In the genomic region with DNA sequence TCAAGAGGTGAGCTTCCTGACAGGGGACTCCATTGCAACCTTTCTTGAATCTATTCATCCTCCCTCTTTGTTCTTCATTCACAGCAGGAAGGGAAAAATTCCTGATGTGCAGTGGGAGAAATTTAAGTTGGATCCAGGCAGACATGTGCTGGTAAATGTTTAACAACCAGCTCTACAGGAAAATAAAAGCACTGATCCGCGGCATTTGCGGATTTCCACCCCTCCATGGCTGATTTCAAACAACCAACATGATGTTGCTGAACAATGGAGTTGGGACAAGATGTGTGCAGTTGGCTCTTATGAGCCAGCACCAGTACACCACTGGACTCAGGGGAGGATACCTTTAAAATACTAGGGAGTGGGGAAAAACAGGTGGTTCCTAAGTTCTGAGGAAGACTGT, we compare ENCODE assay signal across 21 cellular contexts. TPM values are rescaled to one million over a fixed set of nuclear protein-coding genes. Genes with fewer than 3 reads are reported as not detected.
DNase-seq lines count a peak whose midpoint lies in the region; TF ChIP-seq lines count a peak whose summit lies in the region.
"Had no signal": no experiment of that assay in that cellular context is flagged by ENCODE, and none has a peak within 500 bp of the region (broad histone marks: within the 10 kb centered on the region; RNA-seq: fewer than 3 reads in every experiment).

No MANE protein-coding gene starts in this region.

- no CpG with 5 or more reads among the region's 3 CpGs for WGBS in mesendoderm (ENCODE audit: extremely low coverage, insufficient coverage, low lambda C conversion rate)

- TF ChIP-seq RAD21 in Ishikawa (IDR thresholded peaks at IDR 0.05; ENCODE audit: low read depth): no peak

- DNase-seq in ACHN (peak; percentile 66), glomerular visceral epithelial cell (ENCODE audit: extremely low spot score) (peak; percentile 77), mesendoderm (no peak), NCI-H446 treated with DMSO at 0.1 percent for 48 hours (lab: John Stamatoyannopoulos, UW) (no peak), GDM1 (lab: John Stamatoyannopoulos, UW) (no peak), NCI-H1417 treated with DMSO at 0.1 percent for 48 hours (lab: John Stamatoyannopoulos, UW) (no peak), amniotic stem cell (lab: John Stamatoyannopoulos, UW) (no peak)
- DNase-seq: 8988T; BE2C; Calu3; CD4-positive, CD25-positive, alpha-beta regulatory T cell; H7; IMR-90; Karpas-422; NCI-H1436 treated with DMSO at 0.1 percent for 48 hours; NCI-H2029; NCI-H2171; NCI-H774; SHP77 had no signal

- no peak overlapping the region for H2BK5ac ChIP-seq in mesendoderm (ENCODE audit: low read length)

- H3K4me2 ChIP-seq in mesendoderm (ENCODE audit: low read length): no peak overlapping the region

- H3K9ac ChIP-seq in mesendoderm (ENCODE audit: low read length): no peak overlapping the region

- peaks cover 1% of the 10 kb centered on the region for H3K79me1 ChIP-seq in mesendoderm (ENCODE audit: low read length)

- no peak overlapping the region for H3K23ac ChIP-seq in mesendoderm (ENCODE audit: low read length)

- no peaks in the 10 kb centered on the region for H3K27me3 ChIP-seq in mesendoderm (ENCODE audit: insufficient read depth, low read length, poor library complexity)
- H3K27me3 ChIP-seq: BE2C had no signal

- no peak overlapping the region for H2AK5ac ChIP-seq in mesendoderm (ENCODE audit: low read length)

- TF ChIP-seq EP300 in Ishikawa (IDR thresholded peaks at IDR 0.05; ENCODE audit: borderline replicate concordance): peak; percentile 37; the same call in 1 of the 2 replicates

- no peak overlapping the region for H3K27ac ChIP-seq in mesendoderm (ENCODE audit: low read depth, low read length)
- H3K27ac ChIP-seq: SK-N-MC had no signal

- H2BK15ac ChIP-seq in mesendoderm (replicated peaks; ENCODE audit: low read depth): no peak overlapping the region

- no peak overlapping the region for H3K4me3 ChIP-seq in mesendoderm (ENCODE audit: low read length)
- H3K4me3 ChIP-seq: SK-N-MC had no signal

- H3K4me1 ChIP-seq in mesendoderm (ENCODE audit: control insufficient read depth, low read depth, low read length): peaks cover 26% of the 10 kb centered on the region

- no peaks in the 10 kb centered on the region for H3K36me3 ChIP-seq in mesendoderm (ENCODE audit: control insufficient read depth, insufficient read depth, low read length)
- H3K36me3 ChIP-seq: BE2C had no signal

- H3K56ac ChIP-seq in mesendoderm (ENCODE audit: low read length): no peak overlapping the region

- in situ Hi-C loops in ACHN (cut with HindIII; ENCODE audit: low pct_ligation_motif_present, low pct_unique_long_range_greater_than_20kb, low sequenced_read_pairs): no loop called here

- no peak overlapping the region for H4K5ac ChIP-seq in mesendoderm (ENCODE audit: low read length)

- peak overlapping the region; percentile 6 for H3K18ac ChIP-seq in mesendoderm (ENCODE audit: low read length)

- no peaks in the 10 kb centered on the region for H3K79me2 ChIP-seq in mesendoderm (ENCODE audit: control insufficient read depth, insufficient read depth, low read length)

- H3K4ac ChIP-seq in mesendoderm (ENCODE audit: low read depth, low read length): no peak overlapping the region

- no peak overlapping the region for H2BK120ac ChIP-seq in mesendoderm (ENCODE audit: low read depth, low read length)

- no peak overlapping the region for H4K8ac ChIP-seq in mesendoderm (ENCODE audit: low read depth, low read length)

TF ChIP-seq in Ishikawa, 13 proteins besides CTCF, POLR2A, EP300 and RAD21:
- TF ChIP-seq CEBPB (IDR thresholded peaks at IDR 0.05) (no peak), TEAD4 (IDR thresholded peaks at IDR 0.05) (peak; percentile 45; the same call in 1 of the 2 replicates)
- TF ChIP-seq, protein P1, sequence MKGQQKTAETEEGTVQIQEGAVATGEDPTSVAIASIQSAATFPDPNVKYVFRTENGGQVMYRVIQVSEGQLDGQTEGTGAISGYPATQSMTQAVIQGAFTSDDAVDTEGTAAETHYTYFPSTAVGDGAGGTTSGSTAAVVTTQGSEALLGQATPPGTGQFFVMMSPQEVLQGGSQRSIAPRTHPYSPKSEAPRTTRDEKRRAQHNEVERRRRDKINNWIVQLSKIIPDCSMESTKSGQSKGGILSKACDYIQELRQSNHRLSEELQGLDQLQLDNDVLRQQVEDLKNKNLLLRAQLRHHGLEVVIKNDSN (IDR thresholded peaks at IDR 0.05): no peak
- TF ChIP-seq, protein P2, sequence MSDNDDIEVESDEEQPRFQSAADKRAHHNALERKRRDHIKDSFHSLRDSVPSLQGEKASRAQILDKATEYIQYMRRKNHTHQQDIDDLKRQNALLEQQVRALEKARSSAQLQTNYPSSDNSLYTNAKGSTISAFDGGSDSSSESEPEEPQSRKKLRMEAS (IDR thresholded peaks at IDR 0.05): peak; percentile 15; the same call in 1 of the 2 replicates
TF ChIP-seq in Ishikawa: peak in this region for 2.

RNA-seq across cellular contexts. Expression of a gene that starts 47.0 kb away (rescaled TPM):
- 72.5 TPM for polyA plus RNA-seq in mesendoderm (2013, experiment 1 of 2)
- polyA plus RNA-seq in mesendoderm (2013, experiment 2 of 2): 71.1 TPM
- polyA plus RNA-seq: CD4-positive, CD25-positive, alpha-beta regulatory T cell had no signal

Comparison
In these comparisons a context has a peak if more than half of its experiments do, and no peak if none do; other contexts are left out.
1. DNase-seq: peak in ACHN (single experiment) and glomerular visceral epithelial cell (single experiment); none in mesendoderm (single experiment), NCI-H446 treated with DMSO at 0.1 percent for 48 hours (single experiment), GDM1 (single experiment), NCI-H1417 treated with DMSO at 0.1 percent for 48 hours (single experiment) and amniotic stem cell (single experiment).